Comparison of ENCODE assay signal across 8 cellular contexts in genomic region chr3:142028174-142028833, GRCh38.
A peak's percentile ranks its signal among the peaks of the same experiment; 100 is the strongest.
DNase-seq lines count a peak whose midpoint lies in the region; ATAC-seq lines count a peak whose summit lies in the region.

No MANE protein-coding gene starts in this region.

- no peak overlapping the region for H3K27ac ChIP-seq in rectal smooth muscle tissue (ENCODE audit: low read depth, low read length)

- in situ Hi-C loops in ACHN (cut with HindIII; ENCODE audit: low pct_ligation_motif_present, low pct_unique_long_range_greater_than_20kb, low sequenced_read_pairs), result no loop called here

- peak; percentile 75 for DNase-seq in ACHN
- DNase-seq in NCI-H446 (lab: John Stamatoyannopoulos, UW), result peak; percentile 62 to 77
- DNase-seq in amniotic stem cell (lab: John Stamatoyannopoulos, UW), result peak; percentile 57
- DNase-seq in hepatic stellate cell (ENCODE audit: low spot score), result peak; percentile 38
- DNase-seq in HPDE6-E6E7 (ENCODE audit: extremely low spot score), result no peak

- no peak overlapping the region for H3K9ac ChIP-seq in rectal smooth muscle tissue (ENCODE audit: low read length)

- peak overlapping the region; percentile 86 for H3K4me3 ChIP-seq in GM08714 (ENCODE audit: low read length)
- H3K4me3 ChIP-seq in rectal smooth muscle tissue (ENCODE audit: low read length), result peak overlapping the region; percentile 63

- peaks cover 3% of the 10 kb centered on the region for H3K4me1 ChIP-seq in rectal smooth muscle tissue (ENCODE audit: control insufficient read depth, insufficient read depth, low read length)

- H3K36me3 ChIP-seq in rectal smooth muscle tissue (ENCODE audit: control insufficient read depth, insufficient read depth, low read length), result no peaks in the 10 kb centered on the region

- H3K27me3 ChIP-seq in rectal smooth muscle tissue (ENCODE audit: control insufficient read depth, insufficient read depth, low read length), result no peaks in the 10 kb centered on the region

- peak; percentile 68 for ATAC-seq in HG02973 (IDR thresholded peaks at IDR 0.05; ENCODE audit: unreplicated experiment)
